ENCODE assay signal across 9 cellular contexts in genomic region chr5:124630767-124631704, GRCh38.
A peak's percentile ranks its signal among the peaks of the same experiment; 100 is the strongest.
DNase-seq lines count a peak whose midpoint lies in the region; ATAC-seq, FAIRE-seq and TF ChIP-seq lines count a peak whose summit lies in the region.
"Had no signal": no experiment of that assay in that cellular context is flagged by ENCODE, and none has a peak within 500 bp of the region (broad histone marks: within the 10 kb centered on the region; RNA-seq: fewer than 3 reads in every experiment).

No MANE protein-coding gene starts in this region.

- intact Hi-C loops in Panc1 (cut with micrococcal nuclease; ENCODE audit: unreplicated experiment) (no loop called here), pancreas (cut with DNase I) (no loop called here)

- TF ChIP-seq CTCF in Panc1 (IDR thresholded peaks at IDR 0.05): no peak
- no peak for TF ChIP-seq CTCF in pancreas (IDR thresholded peaks at IDR 0.05)

- WGBS in pancreas, 2 donors: 76 to 84% methylated on average over 5 of the region's 5 CpGs

- no peak overlapping the region for H3K4me3 ChIP-seq in Panc1 (ENCODE audit: low read depth in 2 of 2, low read length in 2 of 2)
- no peak overlapping the region for H3K4me3 ChIP-seq in pancreas

- H3K9me3 ChIP-seq in Panc1 (ENCODE audit: control insufficient read depth, insufficient read depth, low read depth, low read length) (no peaks in the 10 kb centered on the region), pancreas (no peaks in the 10 kb centered on the region)

- DNase-seq in Panc1 (ENCODE audit: low read depth, low spot score) (no peak), substantia nigra (lab: John Stamatoyannopoulos, UW) (no peak), pancreas (no peak), retina (no peak), erythroblast (lab: John Stamatoyannopoulos, UW) (no peak)
- DNase-seq: activated gamma-delta T cell had no signal

- H3K4me1 ChIP-seq in Panc1 (ENCODE audit: control insufficient read depth, insufficient read depth, low read length) (peaks cover 47% of the 10 kb centered on the region), pancreas (peaks cover 6 to 18% (median 13%) of the 10 kb centered on the region in 3 donors)

- CTCF ChIA-PET in Panc1 (lab: Charles Lee): no interaction called here

- ATAC-seq in GM19395 (IDR thresholded peaks at IDR 0.05; ENCODE audit: unreplicated experiment) (peak; percentile 87), HG02884 (IDR thresholded peaks at IDR 0.05; ENCODE audit: unreplicated experiment) (peak; percentile 66), Panc1 (no peak), pancreas (no peak)

- POLR2A ChIA-PET in Panc1 (lab: Charles Lee): no interaction called here

- no peak for TF ChIP-seq POLR2A in erythroblast (IDR thresholded peaks at IDR 0.05; ENCODE audit: low read length)

- no peaks in the 10 kb centered on the region for H3K27me3 ChIP-seq in Panc1 (ENCODE audit: control insufficient read depth, insufficient read depth, low read length)
- no peaks in the 10 kb centered on the region for H3K27me3 ChIP-seq in pancreas

- H3K27ac ChIP-seq in Panc1 (ENCODE audit: low read length) (peak overlapping the region; percentile 94), substantia nigra (ENCODE audit: low read depth, low read length, poor library complexity, severe bottlenecking) (peak overlapping the region; percentile 32), pancreas (no peak overlapping the region)
- H3K27ac ChIP-seq: epithelial cell of prostate had no signal

- BruUV-seq in Panc1 (replicated peaks; lab: Mats Ljungman, UMichigan): no TSS peak

- in situ Hi-C loops in Panc1 (cut with HindIII; ENCODE audit: low pct_unique_long_range_greater_than_20kb, low sequenced_read_pairs): no loop called here

- FAIRE-seq in pancreas (lab: Jason Lieb, UNC): no peak

- no peaks in the 10 kb centered on the region for H3K36me3 ChIP-seq in Panc1 (ENCODE audit: control insufficient read depth, insufficient read depth, low read length)
- no peaks in the 10 kb centered on the region for H3K36me3 ChIP-seq in pancreas

Comparison
In these comparisons a context has a peak if more than half of its experiments do, and no peak if none do; other contexts are left out.
1. ATAC-seq: peak in GM19395 (single experiment) and HG02884 (single experiment); none in Panc1 (single experiment) and pancreas (0 of 4).
2. H3K27ac ChIP-seq: peak in Panc1 (single experiment) and substantia nigra (single experiment); none in pancreas (0 of 4).